In the genomic region with DNA sequence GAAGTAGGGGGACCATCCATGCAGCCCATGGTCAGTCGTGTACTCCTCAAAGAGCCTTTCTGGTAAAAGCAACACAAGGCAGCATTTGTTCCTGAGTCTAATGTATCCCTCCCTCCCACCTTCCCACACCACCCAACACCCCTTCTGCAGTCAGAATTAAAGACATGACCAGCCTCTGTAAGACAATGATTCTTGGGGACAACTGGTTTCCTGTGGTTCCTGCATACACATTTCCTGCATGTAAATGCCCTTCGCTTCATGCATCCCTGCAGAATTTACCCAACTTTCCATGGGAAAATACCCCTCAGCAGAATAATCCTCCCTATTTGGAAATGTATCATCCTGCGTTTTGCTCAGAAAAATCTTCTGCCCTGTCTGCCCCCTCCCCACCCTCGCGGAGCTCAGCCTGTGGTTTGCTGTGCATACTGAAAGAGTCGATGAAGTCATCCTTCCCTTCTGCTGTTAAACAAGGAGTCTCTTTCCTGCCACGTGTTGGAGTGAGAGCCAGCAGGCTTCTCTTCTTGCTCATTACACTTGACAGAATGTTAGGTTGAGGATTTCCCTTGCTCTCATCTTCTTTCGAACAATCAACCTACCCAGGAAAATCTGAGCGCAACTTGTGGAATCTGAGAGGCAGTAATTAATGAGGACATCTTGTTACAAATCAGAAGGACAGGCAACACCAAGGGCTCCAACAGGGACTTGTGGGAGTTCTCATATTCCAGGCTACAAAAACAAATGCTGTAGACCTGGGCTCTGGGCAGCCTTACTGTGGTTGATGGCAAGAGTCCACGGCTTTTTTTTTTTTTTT, we compare ENCODE assay signal across 8 cellular contexts. TPM values are rescaled to one million over a fixed set of nuclear protein-coding genes. Genes with fewer than 3 reads are reported as not detected.
DNase-seq lines count a peak whose midpoint lies in the region; ATAC-seq and TF ChIP-seq lines count a peak whose summit lies in the region.

No MANE protein-coding gene starts in this region.

- H3K9me3 ChIP-seq in RWPE2 (ENCODE audit: severe bottlenecking) (no peaks in the 10 kb centered on the region), neural progenitor cell (ENCODE audit: low read depth) (no peaks in the 10 kb centered on the region)

- H3K4me1 Mint-ChIP-seq in activated T-cell treated with anti-CD3 and anti-CD28 coated beads, Interleukin-2, amount 50 U/mL, for 24 hours (ENCODE audit: low read depth), result peaks cover 13% of the 10 kb centered on the region
- peaks cover 33% of the 10 kb centered on the region for H3K4me1 Mint-ChIP-seq in neural progenitor cell

- H2AFZ ChIP-seq in neural progenitor cell (replicated peaks), result peak overlapping the region; percentile 91

- TF ChIP-seq CTCF in RWPE2 (IDR thresholded peaks at IDR 0.05; ENCODE audit: poor library complexity, severe bottlenecking), result no peak
- TF ChIP-seq CTCF in neural progenitor cell (IDR thresholded peaks at IDR 0.05), result no peak

- no peaks in the 10 kb centered on the region for H3K9me3 Mint-ChIP-seq in activated T-cell treated with anti-CD3 and anti-CD28 coated beads, Interleukin-2, amount 50 U/mL, for 24 hours
- no peaks in the 10 kb centered on the region for H3K9me3 Mint-ChIP-seq in neural progenitor cell

- H3K4me1 ChIP-seq in RWPE2 (ENCODE audit: insufficient read depth, poor library complexity, severe bottlenecking) (no peaks in the 10 kb centered on the region), neural progenitor cell (no peaks in the 10 kb centered on the region)

- no peaks in the 10 kb centered on the region for H3K36me3 ChIP-seq in RWPE2 (ENCODE audit: low read depth)
- no peaks in the 10 kb centered on the region for H3K36me3 ChIP-seq in neural progenitor cell

- no peaks in the 10 kb centered on the region for H3F3A ChIP-seq in neural progenitor cell (ENCODE audit: low read depth)

- no peaks in the 10 kb centered on the region for H3K36me3 Mint-ChIP-seq in activated T-cell treated with anti-CD3 and anti-CD28 coated beads, Interleukin-2, amount 50 U/mL, for 24 hours (ENCODE audit: low read depth)
- H3K36me3 Mint-ChIP-seq in neural progenitor cell, result no peaks in the 10 kb centered on the region

- no peak overlapping the region for H3K4me2 ChIP-seq in neural progenitor cell

- no peaks in the 10 kb centered on the region for H4K20me1 ChIP-seq in neural progenitor cell (ENCODE audit: low read depth)

- DNase-seq in activated T-cell treated with anti-CD3 and anti-CD28 coated beads, Interleukin-2, amount 50 U/mL, for 24 hours, result peak; percentile 38
- DNase-seq in activated T-cell treated with anti-CD3 and anti-CD28 coated beads for 4 hours, result no peak
- no peak for DNase-seq in RWPE2 (ENCODE audit: low spot score)
- peak; percentile 46 for DNase-seq in epidermal melanocyte (ENCODE audit: insufficient read length, low spot score)
- DNase-seq in neural progenitor cell (ENCODE audit: low spot score), result peak; percentile 9
- no peak for DNase-seq in germinal center (ENCODE audit: low spot score)

- no peak overlapping the region for H3K4me3 ChIP-seq in RWPE2 (ENCODE audit: severe bottlenecking)
- no peak overlapping the region for H3K4me3 ChIP-seq in neural progenitor cell

- H3K9ac ChIP-seq in neural progenitor cell, result no peak overlapping the region

- H3K79me2 ChIP-seq in neural progenitor cell (ENCODE audit: low read depth), result no peaks in the 10 kb centered on the region

- H3K27me3 ChIP-seq in RWPE2 (ENCODE audit: insufficient read depth, poor library complexity, severe bottlenecking) (no peaks in the 10 kb centered on the region), neural progenitor cell (no peaks in the 10 kb centered on the region)

- peaks cover 23% of the 10 kb centered on the region for H3K27me3 Mint-ChIP-seq in activated T-cell treated with anti-CD3 and anti-CD28 coated beads, Interleukin-2, amount 50 U/mL, for 24 hours
- H3K27me3 Mint-ChIP-seq in neural progenitor cell (ENCODE audit: insufficient read depth, low read depth), result peaks cover 7% of the 10 kb centered on the region

- H3K27ac ChIP-seq in RWPE2 (ENCODE audit: poor library complexity, severe bottlenecking) (no peak overlapping the region), neural progenitor cell (no peak overlapping the region)

- H3K27ac Mint-ChIP-seq in activated T-cell treated with anti-CD3 and anti-CD28 coated beads, Interleukin-2, amount 50 U/mL, for 24 hours, result no peak overlapping the region
- H3K27ac Mint-ChIP-seq in neural progenitor cell, result peak overlapping the region; percentile 35

- peak; percentile 85 for ATAC-seq in HG03064 (IDR thresholded peaks at IDR 0.05; ENCODE audit: low read depth, unreplicated experiment)
- ATAC-seq in RWPE2 (ENCODE audit: low read depth), result peak; percentile 55; the same call in 2 of the 3 replicates
- no peak for ATAC-seq in GM21576 (IDR thresholded peaks at IDR 0.05; ENCODE audit: unreplicated experiment)

- H3K4me3 Mint-ChIP-seq in activated T-cell treated with anti-CD3 and anti-CD28 coated beads, Interleukin-2, amount 50 U/mL, for 24 hours, result no peak overlapping the region
- H3K4me3 Mint-ChIP-seq in neural progenitor cell, result no peak overlapping the region

RNA-seq across cellular contexts. Expression of a gene that starts 4.7 kb away (rescaled TPM):
- not detected in 2 replicates for total RNA-seq in neural progenitor cell (ENCODE audit: low replicate concordance)

RNA-seq across cellular contexts. Expression of a gene that starts 49.1 kb away (rescaled TPM):
- total RNA-seq in neural progenitor cell (ENCODE audit: low replicate concordance), result 31.3 and 35.1 TPM in 2 replicates

Comparison
In these comparisons a context has a peak if more than half of its experiments do, and no peak if none do; other contexts are left out.
1. DNase-seq: peak in activated T-cell treated with anti-CD3 and anti-CD28 coated beads, Interleukin-2, amount 50 U/mL, for 24 hours (single experiment), epidermal melanocyte (single experiment) and neural progenitor cell (single experiment); none in activated T-cell treated with anti-CD3 and anti-CD28 coated beads for 4 hours (single experiment), RWPE2 (single experiment) and germinal center (single experiment).